Comparison of ENCODE assay signal across 19 cellular contexts in genomic region chr7:24057243-24057642, GRCh38.
A peak's percentile ranks its signal among the peaks of the same experiment; 100 is the strongest.
DNase-seq lines count a peak whose midpoint lies in the region; ATAC-seq, FAIRE-seq and TF ChIP-seq lines count a peak whose summit lies in the region.
"Had no signal": no experiment of that assay in that cellular context is flagged by ENCODE, and none has a peak within 500 bp of the region (broad histone marks: within the 10 kb centered on the region; RNA-seq: fewer than 3 reads in every experiment).

No MANE protein-coding gene starts in this region.

- H3K27ac ChIP-seq in 22Rv1 (no peak overlapping the region), MM.1S (ENCODE audit: low read length) (no peak overlapping the region), GM12878 (ENCODE audit: control insufficient read depth, insufficient read depth) (no peak overlapping the region), GM23248 (no peak overlapping the region)
- H3K27ac ChIP-seq: esophagus muscularis mucosa, VCaP had no signal

- no peaks in the 10 kb centered on the region for H4K20me1 ChIP-seq in MM.1S (ENCODE audit: insufficient read depth, low read length)
- no peaks in the 10 kb centered on the region for H4K20me1 ChIP-seq in GM12878 (ENCODE audit: control insufficient read depth, insufficient read depth)
- H4K20me1 ChIP-seq in GM23248 (ENCODE audit: insufficient read depth) = no peaks in the 10 kb centered on the region

- no peak overlapping the region for H3K9ac ChIP-seq in MM.1S (ENCODE audit: low read length)
- no peak overlapping the region for H3K9ac ChIP-seq in GM12878 (ENCODE audit: control insufficient read depth, insufficient read depth, low read length)
- H3K9ac ChIP-seq in GM23248 = no peak overlapping the region

- H3F3A ChIP-seq in MM.1S (ENCODE audit: insufficient read depth, low read length) = no peaks in the 10 kb centered on the region
- peaks cover 13% of the 10 kb centered on the region for H3F3A ChIP-seq in GM23248 (ENCODE audit: insufficient read depth)

- no peak for TF ChIP-seq POLR2A in GM12878 (IDR thresholded peaks at IDR 0.05; ENCODE audit: low read depth, low read length)

- SMC1A ChIA-PET in GM12878 (lab: Charles Lee; ENCODE audit: uncharacterized antibody, unreplicated experiment) = interaction anchor here (0.6 kb wide), 1 partner anchor 972 kb away, joined by 3 read pairs; no protein-coding TSS in a partner anchor

- no peak overlapping the region for H2AFZ ChIP-seq in MM.1S (ENCODE audit: low read length)
- no peak overlapping the region for H2AFZ ChIP-seq in GM12878 (ENCODE audit: control insufficient read depth, low read depth, low read length)
- H2AFZ ChIP-seq in GM23248 = no peak overlapping the region

- WGBS in GM12878 (ENCODE audit: insufficient coverage, insufficient replicate concordance, low lambda C conversion rate, missing lambda C conversion rate) = 28% methylated on average over 2 of the region's 2 CpGs
- 38 to 45% methylated on average over 2 of the region's 2 CpGs for WGBS in GM23248 (ENCODE audit: low coverage in 1 of 2, low lambda C conversion rate in 2 of 2, missing lambda C conversion rate in 2 of 2), 2 experiments

- H3K36me3 ChIP-seq in MM.1S (replicated peaks; ENCODE audit: insufficient read depth, low read length) (no peaks in the 10 kb centered on the region), GM12878 (ENCODE audit: control insufficient read depth in 2 of 2, insufficient read depth in 2 of 2, low read length in 1 of 2) (no peaks in the 10 kb centered on the region), GM23248 (ENCODE audit: low read depth) (no peaks in the 10 kb centered on the region)
- H3K36me3 ChIP-seq: esophagus muscularis mucosa had no signal

- H3K27me3 ChIP-seq in MM.1S (replicated peaks; ENCODE audit: insufficient read depth, low read length) = no peaks in the 10 kb centered on the region
- H3K27me3 ChIP-seq in GM12878 (replicated peaks in 1 of 2; ENCODE audit: control insufficient read depth in 2 of 2, insufficient read depth in 2 of 2, low read length in 1 of 2) = no peaks in the 10 kb centered on the region; a peak in 1 of 4 replicates
- peaks cover 33% of the 10 kb centered on the region for H3K27me3 ChIP-seq in GM23248 (replicated peaks; ENCODE audit: insufficient read depth)
- H3K27me3 ChIP-seq: esophagus muscularis mucosa had no signal

- RAD21 ChIA-PET in GM12878 (lab: Charles Lee; ENCODE audit: unreplicated experiment) = no interaction called here

- CTCF ChIA-PET in GM12878 (lab: Yijun Ruan, JAX) = no interaction called here

- no TSS peak for BruUV-seq in GM12878 (replicated peaks; lab: Mats Ljungman, UMichigan)

- TF ChIP-seq CTCF in 22Rv1 (IDR thresholded peaks at IDR 0.05) = peak; percentile 55
- TF ChIP-seq CTCF in GM12865 (IDR thresholded peaks at IDR 0.05; ENCODE audit: insufficient read depth, low read depth, low read length, missing control alignments) = peak; percentile 34
- TF ChIP-seq CTCF in MM.1S (IDR thresholded peaks at IDR 0.05; ENCODE audit: low read length) = peak; percentile 24; the same call in 1 of the 2 replicates
- peak in 2 of 3 experiments; percentile 20 to 24; a peak in 2 of 6 replicates for TF ChIP-seq CTCF in GM12878 (IDR thresholded peaks at IDR 0.05 in 2 of 3, conservative IDR thresholded peaks at IDR 0.05 in 1 of 3; ENCODE audit: control insufficient read depth in 2 of 3, extremely low read depth in 1 of 3, insufficient read depth in 1 of 3, low read depth in 3 of 3, low read length in 3 of 3)

- H3K79me2 ChIP-seq in MM.1S (ENCODE audit: low read length) (no peaks in the 10 kb centered on the region), GM12878 (ENCODE audit: control insufficient read depth, insufficient read depth, low read length) (no peaks in the 10 kb centered on the region), GM23248 (ENCODE audit: insufficient read depth) (no peaks in the 10 kb centered on the region)

- TF ChIP-seq RAD21 in GM12878 (IDR thresholded peaks at IDR 0.05; ENCODE audit: insufficient read depth, low read depth, low read length) = no peak

- H3K4me3 ChIP-seq in GM12865 (ENCODE audit: low read depth, low read length) (no peak overlapping the region), MM.1S (ENCODE audit: low read length) (no peak overlapping the region), GM12878 (no peak overlapping the region), GM23248 (no peak overlapping the region)
- H3K4me3 ChIP-seq: esophagus muscularis mucosa, lung had no signal

- no peak overlapping the region for H3K4me2 ChIP-seq in MM.1S (ENCODE audit: low read depth, low read length)
- no peak overlapping the region for H3K4me2 ChIP-seq in GM12878 (ENCODE audit: control insufficient read depth, insufficient read depth)
- no peak overlapping the region for H3K4me2 ChIP-seq in GM23248 (ENCODE audit: unreplicated experiment)

- ATAC-seq in GM12878 (no peak), HG02885 (IDR thresholded peaks at IDR 0.05; ENCODE audit: poor library complexity, unreplicated experiment) (no peak)
- ATAC-seq: sciatic nerve had no signal

- H3K9me2 ChIP-seq in MM.1S (replicated peaks; ENCODE audit: insufficient read depth, low read length) = no peaks in the 10 kb centered on the region
- no peaks in the 10 kb centered on the region for H3K9me2 ChIP-seq in GM23248 (ENCODE audit: insufficient read depth)

- H3K4me1 ChIP-seq in MM.1S (ENCODE audit: low read length) (no peaks in the 10 kb centered on the region), GM12878 (ENCODE audit: control insufficient read depth, insufficient read depth, low read length) (no peaks in the 10 kb centered on the region), GM23248 (ENCODE audit: insufficient read depth) (peaks cover 11% of the 10 kb centered on the region)
- H3K4me1 ChIP-seq: esophagus muscularis mucosa had no signal

- DNase-seq in GM12865 (ENCODE audit: low read depth) (no peak), MM.1S (no peak), GM12878 (ENCODE audit: low read depth, low spot score) (no peak), NCI-H748 (lab: John Stamatoyannopoulos, UW; ENCODE audit: unreplicated experiment) (no peak), NCI-H128 (lab: John Stamatoyannopoulos, UW; ENCODE audit: unreplicated experiment) (no peak), GM23248 (no peak)
- DNase-seq: activated CD8-positive, alpha-beta memory T cell treated with anti-CD3 and anti-CD28 coated beads, Interleukin-2, amount 50 U/mL, for 4 hours; activated effector memory CD4-positive, alpha-beta T cell treated with Interleukin-2 at 50 U/mL for 16 hours; effector memory CD4-positive, alpha-beta T cell; NCI-H187 treated with DMSO at 0.1 percent for 48 hours; stimulated activated CD8-positive, alpha-beta memory T cell treated with anti-CD3 and anti-CD28 coated beads, Interleukin-4, amount 100 ng/mL, for 48 hours had no signal

- POLR2A ChIA-PET in GM12878 (lab: Charles Lee) = no interaction called here

- no peaks in the 10 kb centered on the region for H3K9me3 ChIP-seq in MM.1S (replicated peaks; ENCODE audit: insufficient read depth, low read length)
- no peaks in the 10 kb centered on the region; the same call in 2 of the 3 replicates for H3K9me3 ChIP-seq in GM12878 (replicated peaks; ENCODE audit: control insufficient read depth, insufficient read depth, low read length)
- no peaks in the 10 kb centered on the region for H3K9me3 ChIP-seq in GM23248 (ENCODE audit: low read depth)
- H3K9me3 ChIP-seq: esophagus muscularis mucosa had no signal

- TF ChIP-seq EP300 in GM12878 (IDR thresholded peaks at IDR 0.05; ENCODE audit: borderline replicate concordance in 1 of 2, control insufficient read depth in 1 of 2, low read depth in 2 of 2, low read length in 2 of 2) = no peak

- intact Hi-C loops in GM12878 (cut with micrococcal nuclease; ENCODE audit: unreplicated experiment) = no loop called here

- FAIRE-seq in GM12878 (lab: Jason Lieb, UNC) = no peak
- FAIRE-seq: A204.1, colon had no signal

- in situ Hi-C loops in GM12878 (cut with MboI) = no loop called here
- in situ Hi-C loops in GM23248 (cut with MboI) = no loop called here

TF ChIP-seq in GM12878, 131 proteins besides CTCF, POLR2A, EP300 and RAD21:
- TF ChIP-seq CHD1 (IDR thresholded peaks at IDR 0.05; ENCODE audit: low read depth, low read length) (no peak), TARDBP (IDR thresholded peaks at IDR 0.05; ENCODE audit: borderline replicate concordance) (no peak), KDM1A (IDR thresholded peaks at IDR 0.05; ENCODE audit: borderline replicate concordance) (no peak), ESRRA (IDR thresholded peaks at IDR 0.05; ENCODE audit: low read length) (no peak), MXI1 (IDR thresholded peaks at IDR 0.05; ENCODE audit: low read depth, low read length) (no peak), SIX5 (IDR thresholded peaks at IDR 0.05; ENCODE audit: low read depth, low read length, severe bottlenecking) (no peak), SMARCA5 (IDR thresholded peaks at IDR 0.05) (no peak), TBL1XR1 (IDR thresholded peaks at IDR 0.05; ENCODE audit: low read depth, low read length) (no peak), NR2C2 (IDR thresholded peaks at IDR 0.05; ENCODE audit: borderline replicate concordance, control insufficient read depth, insufficient read length, low read depth) (no peak)
TF ChIP-seq in GM12878: peak in this region for 0.
